Comparison of ENCODE assay signal across 13 cellular contexts in the genomic region with DNA sequence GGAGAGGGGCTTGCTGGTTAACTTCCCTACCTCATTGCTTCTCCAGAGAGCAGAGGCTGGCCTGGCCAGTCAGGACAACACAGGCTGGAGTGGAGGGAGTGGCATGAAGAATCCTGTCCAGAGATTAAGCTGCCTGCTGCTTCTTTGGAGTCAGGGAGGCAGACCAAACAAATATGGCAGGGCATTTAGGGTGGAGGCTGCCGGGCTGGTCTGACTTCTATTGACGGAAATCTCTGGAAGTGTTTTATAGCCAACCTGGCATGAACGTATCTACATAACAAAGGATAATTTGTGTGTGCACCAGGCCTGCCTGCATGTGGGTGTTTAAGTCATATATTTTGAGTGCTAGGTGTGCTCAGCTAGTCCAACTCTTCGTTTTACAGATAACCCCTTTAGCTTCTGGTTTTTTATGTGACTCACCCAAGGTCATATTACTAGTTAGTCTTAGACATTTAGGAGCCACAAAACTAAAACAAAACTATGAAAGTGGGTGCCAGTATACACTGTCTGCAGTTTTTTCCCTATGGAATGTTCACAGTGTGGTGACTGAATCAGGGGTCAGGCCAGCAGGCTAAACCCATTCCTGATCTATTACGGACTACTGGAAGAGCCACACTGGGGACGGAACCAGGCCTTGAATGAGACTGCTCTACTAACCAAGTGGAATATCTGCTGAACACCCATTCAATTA. TPM values are rescaled to one million over a fixed set of nuclear protein-coding genes. Genes with fewer than 3 reads are reported as not detected.
DNase-seq lines count a peak whose midpoint lies in the region; ATAC-seq and TF ChIP-seq lines count a peak whose summit lies in the region.
"Had no signal": no experiment of that assay in that cellular context is flagged by ENCODE, and none has a peak within 500 bp of the region (broad histone marks: within the 10 kb centered on the region; RNA-seq: fewer than 3 reads in every experiment).

No MANE protein-coding gene starts in this region.

- POLR2A ChIA-PET in PC-3 (lab: Charles Lee; ENCODE audit: unreplicated experiment), result no interaction called here
- POLR2A ChIA-PET in activated CD8-positive, alpha-beta T cell treated with anti-CD3 and anti-CD28 coated beads, Interleukin-2, amount 10 ng/mL, durations not matched to agents 7 days and 5 days (lab: Charles Lee), result no interaction called here

- no peak overlapping the region for H3K4ac ChIP-seq in trophoblast cell (ENCODE audit: low read depth, low read length)

- ATAC-seq in PC-3 (no peak), Right ventricle myocardium inferior (no peak), HG03159 (IDR thresholded peaks at IDR 0.05; ENCODE audit: unreplicated experiment) (no peak)
- ATAC-seq in activated CD8-positive, alpha-beta T cell treated with anti-CD3 and anti-CD28 coated beads, Interleukin-2, amount 10 ng/mL, durations not matched to agents 7 days and 5 days, result no peak
- ATAC-seq: stimulated activated naive CD8-positive, alpha-beta T cell treated with anti-CD3 and anti-CD28 coated beads, Interleukin-15, amount 100 ng/mL, for 72 hours had no signal

- H2AFZ ChIP-seq in PC-3 (ENCODE audit: low read length) (no peak overlapping the region), trophoblast cell (ENCODE audit: insufficient read depth, low read length, poor library complexity) (no peak overlapping the region)

- H3K27me3 Mint-ChIP-seq in activated CD8-positive, alpha-beta T cell treated with anti-CD3 and anti-CD28 coated beads, Interleukin-2, amount 10 ng/mL, durations not matched to agents 7 days and 5 days (ENCODE audit: low read depth), result no peaks in the 10 kb centered on the region
- H3K27me3 Mint-ChIP-seq: stimulated activated naive CD8-positive, alpha-beta T cell treated with anti-CD3 and anti-CD28 coated beads, Interleukin-15, amount 100 ng/mL, for 72 hours had no signal

- H3K14ac ChIP-seq in trophoblast cell (ENCODE audit: low read length), result no peak overlapping the region

- no peaks in the 10 kb centered on the region for H3F3A ChIP-seq in PC-3 (ENCODE audit: low read length, unreplicated experiment)

- intact Hi-C loops in PC-3 (cut with micrococcal nuclease), result no loop called here
- intact Hi-C loops in Right ventricle myocardium inferior (cut with DNase I), result no loop called here

- no peak for TF ChIP-seq CTCF in PC-3 (conservative IDR thresholded peaks at IDR 0.05; ENCODE audit: low read depth, low read length)

- in situ Hi-C loops in Caki2 (cut with HindIII; ENCODE audit: low pct_unique_long_range_greater_than_20kb, low sequenced_read_pairs), result no loop called here

- no peak overlapping the region for H4K8ac ChIP-seq in trophoblast cell (ENCODE audit: low read depth, low read length)

- no peaks in the 10 kb centered on the region for H3K27me3 ChIP-seq in PC-3 (ENCODE audit: low read length)
- H3K27me3 ChIP-seq in esophagus (ENCODE audit: control insufficient read depth in 1 of 2, insufficient read depth in 2 of 2, low read length in 2 of 2), result no peaks in the 10 kb centered on the region
- H3K27me3 ChIP-seq in trophoblast cell (ENCODE audit: insufficient read depth, low read length), result no peaks in the 10 kb centered on the region

- CTCF ChIA-PET in PC-3 (lab: Charles Lee), result no interaction called here
- CTCF ChIA-PET in activated CD8-positive, alpha-beta T cell treated with anti-CD3 and anti-CD28 coated beads, Interleukin-2, amount 10 ng/mL, durations not matched to agents 7 days and 5 days (lab: Charles Lee), result interaction anchor here (1.2 to 1.6 kb wide), 4 partner anchors 11 to 123 kb away, joined by 3 to 8 read pairs (median 4); no protein-coding TSS in a partner anchor

- 0 out of 2 replicates have a peak overlapping the region, but pooled peaks have one; percentile 7 for H3K4me2 ChIP-seq in PC-3 (ENCODE audit: low read length)
- H3K4me2 ChIP-seq in trophoblast cell (ENCODE audit: low read length), result no peak overlapping the region

- H3K79me2 ChIP-seq in PC-3 (ENCODE audit: low read length), result peaks cover 81% of the 10 kb centered on the region
- peaks cover 9% of the 10 kb centered on the region for H3K79me2 ChIP-seq in trophoblast cell (ENCODE audit: control insufficient read depth, insufficient read depth, low read length, poor library complexity)

- peaks cover 3% of the 10 kb centered on the region for H3K79me1 ChIP-seq in trophoblast cell (ENCODE audit: low read length)

- H3K18ac ChIP-seq in trophoblast cell (ENCODE audit: low read length), result no peak overlapping the region

- H3K9me3 ChIP-seq in PC-3 (ENCODE audit: low read length), result no peaks in the 10 kb centered on the region
- no peaks in the 10 kb centered on the region for H3K9me3 ChIP-seq in esophagus (ENCODE audit: control insufficient read depth in 2 of 2, insufficient read depth in 1 of 2, low read depth in 1 of 2, low read length in 1 of 2)
- no peaks in the 10 kb centered on the region for H3K9me3 ChIP-seq in trophoblast cell (ENCODE audit: insufficient read depth, low read depth, low read length)

- H3K27ac ChIP-seq in PC-3 (ENCODE audit: low read length), result no peak overlapping the region
- H3K27ac ChIP-seq in esophagus (ENCODE audit: low read depth in 2 of 2, low read length in 1 of 2), result peak overlapping the region; percentile 45 to 79
- peak overlapping the region; percentile 43 for H3K27ac ChIP-seq in trophoblast cell (ENCODE audit: low read depth, low read length)

- H4K20me1 ChIP-seq in PC-3 (ENCODE audit: low read length), result peaks cover 38% of the 10 kb centered on the region

- peaks cover 27% of the 10 kb centered on the region for H3K4me1 ChIP-seq in PC-3 (ENCODE audit: insufficient read depth, low read length)
- peaks cover 4 to 11% of the 10 kb centered on the region in 2 donors for H3K4me1 ChIP-seq in esophagus (ENCODE audit: control insufficient read depth in 2 of 2, insufficient read depth in 2 of 2, low read length in 1 of 2)
- H3K4me1 ChIP-seq in trophoblast cell (ENCODE audit: control insufficient read depth in 1 of 2, insufficient read depth in 2 of 2, low read length in 2 of 2), result peaks cover 6 to 14% of the 10 kb centered on the region in 2 experiments

- H3K36me3 ChIP-seq in PC-3 (ENCODE audit: low read depth, low read length) (peaks cover 3% of the 10 kb centered on the region), esophagus (ENCODE audit: control insufficient read depth in 2 of 2, insufficient read depth in 2 of 2, low read length in 1 of 2) (no peaks in the 10 kb centered on the region), trophoblast cell (ENCODE audit: control insufficient read depth in 1 of 2, insufficient read depth in 2 of 2, low read length in 2 of 2) (peaks cover 5 to 6% of the 10 kb centered on the region in 2 experiments)

- H2BK5ac ChIP-seq in trophoblast cell (ENCODE audit: low read depth, low read length, poor library complexity), result no peak overlapping the region

- no peak overlapping the region for H3K23ac ChIP-seq in trophoblast cell (ENCODE audit: low read length)

- no peak overlapping the region for H3K4me3 Mint-ChIP-seq in activated CD8-positive, alpha-beta T cell treated with anti-CD3 and anti-CD28 coated beads, Interleukin-2, amount 10 ng/mL, durations not matched to agents 7 days and 5 days
- H3K4me3 Mint-ChIP-seq: nephron; stimulated activated naive CD8-positive, alpha-beta T cell treated with anti-CD3 and anti-CD28 coated beads, Interleukin-15, amount 100 ng/mL, for 72 hours had no signal

- WGBS in esophagus, 2 donors, result 66 to 67% methylated on average over 6 of the region's 6 CpGs
- WGBS in trophoblast cell (ENCODE audit: extremely low coverage, insufficient coverage, insufficient read length), result no CpG with 5 or more reads among the region's 6 CpGs

- H3K27ac Mint-ChIP-seq in activated CD8-positive, alpha-beta T cell treated with anti-CD3 and anti-CD28 coated beads, Interleukin-2, amount 10 ng/mL, durations not matched to agents 7 days and 5 days, result no peak overlapping the region
- H3K27ac Mint-ChIP-seq: dendritic cell treated with granulocyte-macrophage colony-stimulating factor and Interleukin-4, amounts not matched to agents 40 ng/mL and 50 ng/mL, for 4 days; nephron; stimulated activated naive CD8-positive, alpha-beta T cell treated with anti-CD3 and anti-CD28 coated beads, Interleukin-15, amount 100 ng/mL, for 72 hours had no signal

- H3K4me3 ChIP-seq in PC-3 (ENCODE audit: low read length), result no peak overlapping the region
- no peak overlapping the region for H3K4me3 ChIP-seq in esophagus (ENCODE audit: low read depth in 1 of 2, low read length in 2 of 2)
- peak overlapping the region; percentile 16 for H3K4me3 ChIP-seq in trophoblast cell (ENCODE audit: low read depth, low read length)

- no peaks in the 10 kb centered on the region for H3K9me2 ChIP-seq in PC-3 (replicated peaks; ENCODE audit: low read length)

- no peak overlapping the region for H2BK12ac ChIP-seq in trophoblast cell (ENCODE audit: low read length)

- BruUV-seq in PC-3 (replicated peaks; lab: Mats Ljungman, UMichigan), result no TSS peak

- no peak overlapping the region for H4K12ac ChIP-seq in trophoblast cell (ENCODE audit: low read depth, low read length)

- H2BK120ac ChIP-seq in trophoblast cell (ENCODE audit: insufficient read depth, low read length, poor library complexity), result no peak overlapping the region

- H3K36me3 Mint-ChIP-seq in activated CD8-positive, alpha-beta T cell treated with anti-CD3 and anti-CD28 coated beads, Interleukin-2, amount 10 ng/mL, durations not matched to agents 7 days and 5 days (ENCODE audit: low read depth), result peaks cover 45% of the 10 kb centered on the region

- peaks cover 50% of the 10 kb centered on the region for H3K4me1 Mint-ChIP-seq in activated CD8-positive, alpha-beta T cell treated with anti-CD3 and anti-CD28 coated beads, Interleukin-2, amount 10 ng/mL, durations not matched to agents 7 days and 5 days (ENCODE audit: low read depth)

- peak; percentile 36 for DNase-seq in Caki2 (ENCODE audit: low read depth)
- DNase-seq in PC-3, result no peak
- peak; percentile 35 to 54 for DNase-seq in trophoblast cell
- no peak for DNase-seq in activated CD8-positive, alpha-beta T cell treated with anti-CD3 and anti-CD28 coated beads, Interleukin-2, amount 10 ng/mL, durations not matched to agents 7 days and 5 days
- DNase-seq in kidney glomerular epithelial cell (lab: John Stamatoyannopoulos, UW), result no peak
- no peak for DNase-seq in Right ventricle myocardium inferior (ENCODE audit: missing footprints)
- DNase-seq: DMS153; RPMI8226; stimulated activated naive CD8-positive, alpha-beta T cell treated with anti-CD3 and anti-CD28 coated beads, Interleukin-15, amount 100 ng/mL, for 72 hours had no signal

- H3K9me3 Mint-ChIP-seq in activated CD8-positive, alpha-beta T cell treated with anti-CD3 and anti-CD28 coated beads, Interleukin-2, amount 10 ng/mL, durations not matched to agents 7 days and 5 days (ENCODE audit: insufficient read depth), result no peaks in the 10 kb centered on the region
- H3K9me3 Mint-ChIP-seq: dendritic cell treated with granulocyte-macrophage colony-stimulating factor and Interleukin-4, amounts not matched to agents 40 ng/mL and 50 ng/mL, for 4 days; nephron; stimulated activated naive CD8-positive, alpha-beta T cell treated with anti-CD3 and anti-CD28 coated beads, Interleukin-15, amount 100 ng/mL, for 72 hours had no signal

- no peak overlapping the region for H2AK5ac ChIP-seq in trophoblast cell (ENCODE audit: low read length)

- H4K91ac ChIP-seq in trophoblast cell (ENCODE audit: low read depth, low read length), result no peak overlapping the region

- H3K9ac ChIP-seq in PC-3 (ENCODE audit: low read length) (no peak overlapping the region), trophoblast cell (ENCODE audit: low read length) (no peak overlapping the region)

RNA-seq across cellular contexts. Expression of a gene that starts 5.5 kb away (rescaled TPM):
- total RNA-seq in Caki2 (2014; rRNA removed; shearing (Covaris generic); ENCODE audit: low replicate concordance), result 33.6 and 37.9 TPM in 2 replicates
- total RNA-seq in PC-3 (2014; rRNA removed) (85.5 and 122 TPM in 2 replicates), Right ventricle myocardium inferior (10.9 TPM)
- 10 to 100 TPM; 19.9 to 27.3 TPM for polyA plus RNA-seq in esophagus
- 36.0 and 39.0 TPM in 2 replicates for polyA plus RNA-seq in trophoblast cell (2013)
- 10 to 100 TPM; 34.6 to 35.0 TPM for total RNA-seq in activated CD8-positive, alpha-beta T cell treated with anti-CD3 and anti-CD28 coated beads, Interleukin-2, amount 10 ng/mL, durations not matched to agents 7 days and 5 days

Comparison
In these comparisons a context has a peak if more than half of its experiments do, and no peak if none do; other contexts are left out.
1. DNase-seq: peak in Caki2 (single experiment) and trophoblast cell (2 of 2); none in PC-3 (single experiment), activated CD8-positive, alpha-beta T cell treated with anti-CD3 and anti-CD28 coated beads, Interleukin-2, amount 10 ng/mL, durations not matched to agents 7 days and 5 days (single experiment), kidney glomerular epithelial cell (single experiment) and Right ventricle myocardium inferior (single experiment).